In genomic region chr2:152489364-152489763, GRCh38 we compare ENCODE assay signal across 20 cellular contexts.
DNase-seq lines count a peak whose midpoint lies in the region; ATAC-seq, FAIRE-seq and TF ChIP-seq lines count a peak whose summit lies in the region.
"Had no signal": no experiment of that assay in that cellular context is flagged by ENCODE, and none has a peak within 500 bp of the region (broad histone marks: within the 10 kb centered on the region; RNA-seq: fewer than 3 reads in every experiment).

No MANE protein-coding gene starts in this region.

- POLR2A ChIA-PET in GM12878 (lab: Charles Lee): no interaction called here

- no peak for FAIRE-seq in GM12878 (lab: Jason Lieb, UNC)

- peaks cover 0 to 29% (median 11%) of the 10 kb centered on the region in 11 experiments; a peak in 13 of 22 replicates for H3K36me3 ChIP-seq in BLaER1 treated with 17β-estradiol and CSF1 and Interleukin-3, amounts not matched to agents 10 nM and 100 nM
- H3K36me3 ChIP-seq in GM12878 (ENCODE audit: control insufficient read depth in 2 of 2, insufficient read depth in 2 of 2, low read length in 1 of 2) (no peaks in the 10 kb centered on the region), GM23248 (ENCODE audit: low read depth) (no peaks in the 10 kb centered on the region)
- H3K36me3 ChIP-seq: SJSA1 had no signal

- H3K79me2 ChIP-seq in GM12878 (ENCODE audit: control insufficient read depth, insufficient read depth, low read length) (no peaks in the 10 kb centered on the region), GM23248 (ENCODE audit: insufficient read depth) (peaks cover 87% of the 10 kb centered on the region)

- no peak overlapping the region for H3K4me3 Mint-ChIP-seq in mesothelial cell of epicardium

- TF ChIP-seq CTCF in GM12878 (IDR thresholded peaks at IDR 0.05 in 2 of 3, conservative IDR thresholded peaks at IDR 0.05 in 1 of 3; ENCODE audit: control insufficient read depth in 2 of 3, extremely low read depth in 1 of 3, insufficient read depth in 1 of 3, low read depth in 3 of 3, low read length in 3 of 3) (no peak), mesothelial cell of epicardium (IDR thresholded peaks at IDR 0.05; ENCODE audit: unreplicated experiment) (no peak), retinal pigment epithelial cell (conservative IDR thresholded peaks at IDR 0.05; ENCODE audit: low read depth, low read length) (no peak)

- no peaks in the 10 kb centered on the region for H3K27me3 ChIP-seq in BLaER1 treated with 17β-estradiol and CSF1 and Interleukin-3, amounts not matched to agents 10 nM and 100 nM
- H3K27me3 ChIP-seq in GM12878 (replicated peaks in 1 of 2; ENCODE audit: control insufficient read depth in 2 of 2, insufficient read depth in 2 of 2, low read length in 1 of 2): no peaks in the 10 kb centered on the region
- H3K27me3 ChIP-seq in GM23248 (replicated peaks; ENCODE audit: insufficient read depth): no peaks in the 10 kb centered on the region
- H3K27me3 ChIP-seq: SJSA1 had no signal

- H3K9me3 Mint-ChIP-seq in mesothelial cell of epicardium: no peaks in the 10 kb centered on the region

- intact Hi-C loops in GM12878 (cut with micrococcal nuclease; ENCODE audit: unreplicated experiment): no loop called here

- no peak for TF ChIP-seq EP300 in GM12878 (IDR thresholded peaks at IDR 0.05; ENCODE audit: borderline replicate concordance in 1 of 2, control insufficient read depth in 1 of 2, low read depth in 2 of 2, low read length in 2 of 2)

- H3K27ac ChIP-seq in BLaER1 treated with 17β-estradiol and CSF1 and Interleukin-3, amounts not matched to agents 10 nM and 100 nM: peak overlapping the region in 9 of 11 experiments; percentile 8 to 88 (median 32); a peak in 10 of 22 replicates
- H3K27ac ChIP-seq in GM12878 (ENCODE audit: control insufficient read depth, insufficient read depth) (no peak overlapping the region), GM23248 (no peak overlapping the region)
- H3K27ac ChIP-seq: SJSA1 had no signal

- no peak for TF ChIP-seq RAD21 in GM12878 (IDR thresholded peaks at IDR 0.05; ENCODE audit: insufficient read depth, low read depth, low read length)

- peaks cover 0 to 94% (median 42%) of the 10 kb centered on the region in 11 experiments; a peak in 9 of 22 replicates for H4K20me1 ChIP-seq in BLaER1 treated with 17β-estradiol and CSF1 and Interleukin-3, amounts not matched to agents 10 nM and 100 nM
- H4K20me1 ChIP-seq in GM12878 (ENCODE audit: control insufficient read depth, insufficient read depth) (no peaks in the 10 kb centered on the region), GM23248 (ENCODE audit: insufficient read depth) (no peaks in the 10 kb centered on the region)

- CTCF ChIA-PET in GM12878 (lab: Yijun Ruan, JAX): interaction anchor here (1.2 to 2.1 kb wide), 2 partner anchors 22 to 147 kb away, joined by 3 to 6 read pairs; no protein-coding TSS in a partner anchor

- no peaks in the 10 kb centered on the region for H3K36me3 Mint-ChIP-seq in mesothelial cell of epicardium
- H3K36me3 Mint-ChIP-seq: CD14-positive monocyte, IgD-negative memory B cell had no signal

- 50% methylated on average over 2 of the region's 2 CpGs for WGBS in GM12878 (ENCODE audit: insufficient coverage, insufficient replicate concordance, low lambda C conversion rate, missing lambda C conversion rate)
- 98 to 100% methylated on average over 2 of the region's 2 CpGs for WGBS in GM23248 (ENCODE audit: low coverage in 1 of 2, low lambda C conversion rate in 2 of 2, missing lambda C conversion rate in 2 of 2), 2 experiments

- peaks cover 2 to 15% (median 8%) of the 10 kb centered on the region in 11 experiments; a peak in 12 of 22 replicates for H3K9me3 ChIP-seq in BLaER1 treated with 17β-estradiol and CSF1 and Interleukin-3, amounts not matched to agents 10 nM and 100 nM (replicated peaks in 1 of 11)
- H3K9me3 ChIP-seq in GM12878 (replicated peaks; ENCODE audit: control insufficient read depth, insufficient read depth, low read length): no peaks in the 10 kb centered on the region
- no peaks in the 10 kb centered on the region for H3K9me3 ChIP-seq in GM23248 (ENCODE audit: low read depth)
- H3K9me3 ChIP-seq: SJSA1 had no signal

- ATAC-seq in GM12878: peak; percentile 31
- no peak for ATAC-seq in GM21576 (IDR thresholded peaks at IDR 0.05; ENCODE audit: unreplicated experiment)
- ATAC-seq: Right ventricle myocardium inferior had no signal

- peaks cover 83 to 100% (median 93%) of the 10 kb centered on the region in 10 experiments for H3K4me1 ChIP-seq in BLaER1 treated with 17β-estradiol and CSF1 and Interleukin-3, amounts not matched to agents 10 nM and 100 nM
- peaks cover 4% of the 10 kb centered on the region for H3K4me1 ChIP-seq in GM12878 (ENCODE audit: control insufficient read depth, insufficient read depth, low read length)
- peaks cover 20% of the 10 kb centered on the region for H3K4me1 ChIP-seq in GM23248 (ENCODE audit: insufficient read depth)
- H3K4me1 ChIP-seq: SJSA1 had no signal

- no peaks in the 10 kb centered on the region for H3K9me2 ChIP-seq in GM23248 (ENCODE audit: insufficient read depth)

- SMC1A ChIA-PET in GM12878 (lab: Charles Lee; ENCODE audit: uncharacterized antibody, unreplicated experiment): interaction anchor here (0.6 to 12.4 kb wide), 7 partner anchors 12 to 343 kb away, joined by 3 to 98 read pairs (median 3); no protein-coding TSS in a partner anchor

- no peaks in the 10 kb centered on the region for H3F3A ChIP-seq in GM23248 (ENCODE audit: insufficient read depth)

- in situ Hi-C loops in GM12878 (cut with MboI) (no loop called here), GM23248 (cut with MboI) (no loop called here)

- H3K9ac ChIP-seq in BLaER1 treated with 17β-estradiol and CSF1 and Interleukin-3, amounts not matched to agents 10 nM and 100 nM: no peak overlapping the region; a peak in 2 of 22 replicates
- H3K9ac ChIP-seq in GM12878 (ENCODE audit: control insufficient read depth, insufficient read depth, low read length) (no peak overlapping the region), GM23248 (no peak overlapping the region)

- H3K4me3 ChIP-seq in BLaER1 treated with 17β-estradiol and CSF1 and Interleukin-3, amounts not matched to agents 10 nM and 100 nM: no peak overlapping the region
- H3K4me3 ChIP-seq in GM12878 (no peak overlapping the region), retinal pigment epithelial cell (ENCODE audit: low read length) (no peak overlapping the region), GM23248 (no peak overlapping the region)
- H3K4me3 ChIP-seq: SJSA1 had no signal

- H3K4me1 Mint-ChIP-seq in mesothelial cell of epicardium: peaks cover 48% of the 10 kb centered on the region

- BruUV-seq in GM12878 (replicated peaks; lab: Mats Ljungman, UMichigan): no TSS peak

- no peak for TF ChIP-seq POLR2A in GM12878 (IDR thresholded peaks at IDR 0.05; ENCODE audit: low read depth, low read length)

- no peaks in the 10 kb centered on the region for H3K27me3 Mint-ChIP-seq in mesothelial cell of epicardium (ENCODE audit: low read depth)

- RAD21 ChIA-PET in GM12878 (lab: Charles Lee; ENCODE audit: unreplicated experiment): interaction anchor here (0.8 to 2.2 kb wide), 4 partner anchors 9 to 22 kb away, joined by 3 to 7 read pairs (median 4); no protein-coding TSS in a partner anchor

- DNase-seq in GM12878 (ENCODE audit: low read depth, low spot score) (no peak), mesothelial cell of epicardium (ENCODE audit: low spot score in 2 of 2, unreplicated experiment in 2 of 2) (no peak), retinal pigment epithelial cell (ENCODE audit: low read depth) (peak; percentile 50), GM23248 (no peak), hypothalamus (lab: John Stamatoyannopoulos, UW) (no peak)
- DNase-seq: AML-193, GOT3, HCEC 1CT, NCI-H1105 treated with DMSO at 0.1 percent for 48 hours, NCI-H2029 treated with DMSO at 0.1 percent for 48 hours, NCI-H226, NCI-H510A treated with DMSO at 0.1 percent for 48 hours, NCI-H774, OCI-M1 had no signal

- peak overlapping the region; percentile 19 to 90 (median 68); a peak in 20 of 22 replicates for H3K4me2 ChIP-seq in BLaER1 treated with 17β-estradiol and CSF1 and Interleukin-3, amounts not matched to agents 10 nM and 100 nM
- H3K4me2 ChIP-seq in GM12878 (ENCODE audit: control insufficient read depth, insufficient read depth) (no peak overlapping the region), GM23248 (ENCODE audit: unreplicated experiment) (no peak overlapping the region)

- H2AFZ ChIP-seq in GM12878 (ENCODE audit: control insufficient read depth, low read depth, low read length): no peak overlapping the region
- H2AFZ ChIP-seq in GM23248: no peak overlapping the region

- peak overlapping the region; percentile 5 for H3K27ac Mint-ChIP-seq in mesothelial cell of epicardium

TF ChIP-seq in GM12878, 131 proteins besides CTCF, POLR2A, EP300 and RAD21 (continues in another document):
- no peak for TF ChIP-seq CUX1 (IDR thresholded peaks at IDR 0.05; ENCODE audit: insufficient replicate concordance, low read depth, low read length)

Comparison
In these comparisons a context has a peak if more than half of its experiments do, and no peak if none do; other contexts are left out.
1. H3K27ac ChIP-seq: peak in BLaER1 treated with 17β-estradiol and CSF1 and Interleukin-3, amounts not matched to agents 10 nM and 100 nM (9 of 11); none in GM12878 (single experiment) and GM23248 (single experiment).
2. H3K4me2 ChIP-seq: peak in BLaER1 treated with 17β-estradiol and CSF1 and Interleukin-3, amounts not matched to agents 10 nM and 100 nM (11 of 11); none in GM12878 (single experiment) and GM23248 (single experiment).